ENCODE assay signal across 7 cellular contexts in the genomic region with DNA sequence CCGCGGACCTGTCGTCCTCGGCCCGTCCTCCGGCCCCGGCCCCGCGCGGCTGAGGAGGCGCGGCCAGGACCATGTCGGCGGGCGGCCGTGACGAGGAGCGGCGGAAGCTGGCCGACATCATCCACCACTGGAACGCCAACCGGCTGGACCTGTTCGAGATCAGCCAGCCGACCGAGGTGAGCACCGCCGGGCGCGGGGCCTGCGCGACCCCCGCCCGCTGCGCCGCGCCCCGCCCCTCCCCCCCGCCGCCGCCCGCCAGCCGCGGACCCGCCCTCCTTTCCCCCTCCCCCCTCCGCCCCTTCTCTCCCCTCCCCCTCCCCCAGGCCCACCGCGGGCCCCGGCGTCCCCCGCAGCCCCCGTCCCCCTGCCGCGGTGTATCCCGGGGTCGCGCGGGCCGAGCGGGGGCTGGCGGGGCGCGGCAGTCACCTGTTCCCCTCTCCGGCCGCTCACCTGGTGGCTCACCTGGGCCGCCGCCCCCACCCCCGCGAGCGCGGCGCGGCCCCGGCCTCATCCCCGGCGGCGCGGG. TPM values are rescaled to one million over a fixed set of nuclear protein-coding genes. Genes with fewer than 3 reads are reported as not detected.
DNase-seq lines count a peak whose midpoint lies in the region; ATAC-seq, FAIRE-seq and TF ChIP-seq lines count a peak whose summit lies in the region.

No MANE protein-coding gene starts in this region.

- peak overlapping the region; percentile 86 for H3K4me3 Mint-ChIP-seq in activated T-cell treated with anti-CD3 and anti-CD28 coated beads, Interleukin-2, amount 50 U/mL, for 4 hours

- H3K27me3 Mint-ChIP-seq in activated T-cell treated with anti-CD3 and anti-CD28 coated beads, Interleukin-2, amount 50 U/mL, for 4 hours (ENCODE audit: low read depth): peaks cover 50% of the 10 kb centered on the region

- DNase-seq in GM12892 (ENCODE audit: insufficient read length) (peak; percentile 52), DMS153 treated with DMSO at 0.1 percent for 48 hours (lab: John Stamatoyannopoulos, UW; ENCODE audit: unreplicated experiment) (no peak)
- DNase-seq in activated T-cell treated with anti-CD3 and anti-CD28 coated beads, Interleukin-2, amount 50 U/mL, for 4 hours: no peak

- TF ChIP-seq POLR2A in GM12892 (IDR thresholded peaks at IDR 0.05; ENCODE audit: low read depth, low read length): no peak

- H3K9ac ChIP-seq in iPS-18a (ENCODE audit: low read length) (no peak overlapping the region), subcutaneous abdominal adipose tissue (ENCODE audit: low read length in 5 of 5) (no peak overlapping the region)

- no peaks in the 10 kb centered on the region for H3K9me3 Mint-ChIP-seq in activated T-cell treated with anti-CD3 and anti-CD28 coated beads, Interleukin-2, amount 50 U/mL, for 4 hours

- H3K27me3 ChIP-seq in iPS-18a (ENCODE audit: control insufficient read depth, insufficient read depth, low read length) (peaks cover 3% of the 10 kb centered on the region), subcutaneous abdominal adipose tissue (ENCODE audit: control insufficient read depth in 5 of 5, insufficient read depth in 4 of 5, low read length in 5 of 5) (peaks cover 0 to 2% (median 0%) of the 10 kb centered on the region in 5 donors)

- H3K36me3 ChIP-seq in iPS-18a (ENCODE audit: control insufficient read depth, low read depth, low read length) (no peaks in the 10 kb centered on the region), subcutaneous abdominal adipose tissue (ENCODE audit: control insufficient read depth in 5 of 5, insufficient read depth in 5 of 5, low read length in 5 of 5) (no peaks in the 10 kb centered on the region)

- ATAC-seq in GM21367 (IDR thresholded peaks at IDR 0.05; ENCODE audit: unreplicated experiment): peak; percentile 42
- peak; percentile 25 for ATAC-seq in HG03469 (IDR thresholded peaks at IDR 0.05; ENCODE audit: unreplicated experiment)
- peak; percentile 48 to 54 for ATAC-seq in activated T-cell treated with anti-CD3 and anti-CD28 coated beads, Interleukin-2, amount 50 U/mL, for 4 hours

- peak; percentile 67 for FAIRE-seq in GM12892 (lab: Jason Lieb, UNC)

- H3K36me3 Mint-ChIP-seq in activated T-cell treated with anti-CD3 and anti-CD28 coated beads, Interleukin-2, amount 50 U/mL, for 4 hours (ENCODE audit: insufficient read depth): no peaks in the 10 kb centered on the region

- H3K27ac ChIP-seq in iPS-18a (ENCODE audit: low read length) (no peak overlapping the region), subcutaneous abdominal adipose tissue (ENCODE audit: low read depth, low read length) (no peak overlapping the region)

- H3K4me1 ChIP-seq in iPS-18a (ENCODE audit: control insufficient read depth, low read depth, low read length): peaks cover 22% of the 10 kb centered on the region
- H3K4me1 ChIP-seq in subcutaneous abdominal adipose tissue (ENCODE audit: control insufficient read depth in 5 of 5, insufficient read depth in 5 of 5, low read length in 5 of 5): peaks cover 0 to 28% (median 26%) of the 10 kb centered on the region in 5 donors

- H3K4me3 ChIP-seq in iPS-18a (ENCODE audit: low read length) (peak overlapping the region; percentile 93), subcutaneous abdominal adipose tissue (ENCODE audit: low read depth in 1 of 5, low read length in 5 of 5) (peak overlapping the region in 4 of 5 donors; percentile 54 to 91 (median 78))

- H3K4me1 Mint-ChIP-seq in activated T-cell treated with anti-CD3 and anti-CD28 coated beads, Interleukin-2, amount 50 U/mL, for 4 hours (ENCODE audit: low read depth): peaks cover 41% of the 10 kb centered on the region

- H3K9me3 ChIP-seq in iPS-18a (ENCODE audit: control insufficient read depth, low read depth, low read length) (no peaks in the 10 kb centered on the region), subcutaneous abdominal adipose tissue (ENCODE audit: control insufficient read depth in 5 of 5, low read length in 5 of 5) (no peaks in the 10 kb centered on the region)

RNA-seq across cellular contexts. Expression of a gene that starts 0.4 kb away (rescaled TPM):
- 21.7 TPM for polyA plus RNA-seq in GM12892 (2012; ENCODE audit: missing spikeins)
- total RNA-seq in activated T-cell treated with anti-CD3 and anti-CD28 coated beads, Interleukin-2, amount 50 U/mL, for 4 hours: 10 to 100 TPM; 12.8 to 29.1 (median 17.9) TPM
